In the genomic region with DNA sequence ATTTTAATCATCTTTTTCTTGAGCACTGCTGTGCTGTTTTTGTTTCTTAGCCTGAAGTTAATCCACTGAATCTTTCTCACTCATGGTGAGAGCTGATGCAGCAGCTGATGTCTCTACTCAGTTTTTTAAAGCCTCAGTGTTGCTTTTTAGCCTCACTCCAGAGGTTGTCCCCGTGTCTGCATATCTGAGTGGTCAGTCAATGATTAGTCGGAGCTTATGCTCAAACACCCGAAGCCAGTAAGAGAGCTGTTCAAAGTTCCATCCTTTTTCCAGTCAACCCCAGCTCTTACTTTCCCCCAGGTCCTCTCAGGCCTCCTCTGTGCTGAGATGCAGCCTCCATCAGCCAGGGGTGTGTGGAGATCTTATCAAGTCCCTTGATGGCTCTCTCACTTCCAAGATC, we compare ENCODE assay signal across 13 cellular contexts.
"Had no signal": no experiment of that assay in that cellular context is flagged by ENCODE, and none has a peak within 500 bp of the region (broad histone marks: within the 10 kb centered on the region; RNA-seq: fewer than 3 reads in every experiment).

No MANE protein-coding gene starts in this region.

- H3K27me3 ChIP-seq: body of pancreas, gastroesophageal sphincter, testis had no signal

- H3K27ac ChIP-seq: body of pancreas, gastroesophageal sphincter, testis had no signal

- DNase-seq: activated CD4-positive, CD25-positive, alpha-beta regulatory T cell; activated effector memory CD4-positive, alpha-beta T cell treated with Interleukin-2 at 50 U/mL for 16 hours; amniotic stem cell; body of pancreas; central memory CD4-positive, alpha-beta T cell; effector memory CD4-positive, alpha-beta T cell; left colon; natural killer cell; stimulated activated CD4-positive, alpha-beta T cell treated with anti-CD3 and anti-CD28 coated beads, Interleukin-15, amount 100 ng/mL, for 24 hours; stimulated activated CD4-positive, alpha-beta T cell treated with anti-CD3 and anti-CD28 coated beads, Interleukin-4, amount 100 ng/mL, for 4 hours; stimulated activated naive CD8-positive, alpha-beta T cell treated with anti-CD3 and anti-CD28 coated beads, Interleukin-15, amount 100 ng/mL, for 72 hours; testis had no signal

- H3K4me3 ChIP-seq: body of pancreas, gastroesophageal sphincter, testis had no signal

- ATAC-seq: body of pancreas; gastroesophageal sphincter; left colon; natural killer cell; stimulated activated naive CD8-positive, alpha-beta T cell treated with anti-CD3 and anti-CD28 coated beads, Interleukin-15, amount 100 ng/mL, for 72 hours had no signal
